ENCODE assay signal across 1 cellular context in the genomic region with DNA sequence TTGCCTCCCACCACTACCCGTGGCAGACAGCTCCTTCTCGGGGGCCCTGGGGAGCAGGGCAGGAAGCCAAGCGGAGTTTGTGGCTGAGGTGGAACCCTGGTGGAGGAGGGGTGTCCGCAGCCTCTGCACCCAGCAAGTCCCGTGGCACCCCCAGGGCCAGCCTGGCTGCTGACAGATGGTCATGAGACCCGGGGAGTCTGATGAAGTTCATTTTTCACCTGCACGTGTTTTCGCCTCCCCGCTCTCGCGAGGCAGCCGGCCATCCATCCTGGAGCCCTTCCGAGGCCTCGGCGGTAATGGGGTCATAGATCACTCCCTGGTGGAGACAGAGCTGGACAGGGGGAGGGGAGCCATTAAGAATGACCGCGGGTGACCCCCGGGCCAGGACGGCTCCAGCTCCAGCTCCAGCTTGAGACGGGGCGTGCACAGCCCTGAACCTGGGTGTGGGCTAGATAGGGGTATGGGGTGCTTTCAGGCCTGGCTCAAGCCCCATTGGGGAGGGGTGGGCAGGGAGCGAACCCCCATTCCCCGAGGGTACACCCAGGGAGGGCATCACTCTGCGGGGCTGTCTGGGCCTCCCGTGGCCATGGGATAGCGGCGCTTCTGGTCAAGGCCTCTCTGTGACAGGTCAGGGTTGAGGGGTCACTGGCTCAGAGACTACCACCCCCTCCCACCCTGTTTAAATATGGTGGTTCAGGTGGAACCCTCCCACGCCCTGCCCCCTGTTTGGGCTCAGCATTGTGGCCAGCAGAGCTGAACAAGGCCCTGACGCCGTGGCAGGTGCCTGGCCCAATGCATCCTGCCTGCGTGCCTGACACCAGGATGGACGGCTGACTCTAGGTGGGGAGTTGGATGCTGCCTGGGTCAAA.
TF ChIP-seq lines count a peak whose summit lies in the region.

No MANE protein-coding gene starts in this region.

TF ChIP-seq in WTC11, 78 proteins besides CTCF, POLR2A, EP300 and RAD21 (continued from another document):
- no peak for TF ChIP-seq KAT7 (CRISPR knock-in tag; IDR thresholded peaks at IDR 0.05; ENCODE audit: borderline replicate concordance)
